Comparison of ENCODE assay signal across 8 cellular contexts in the genomic region with DNA sequence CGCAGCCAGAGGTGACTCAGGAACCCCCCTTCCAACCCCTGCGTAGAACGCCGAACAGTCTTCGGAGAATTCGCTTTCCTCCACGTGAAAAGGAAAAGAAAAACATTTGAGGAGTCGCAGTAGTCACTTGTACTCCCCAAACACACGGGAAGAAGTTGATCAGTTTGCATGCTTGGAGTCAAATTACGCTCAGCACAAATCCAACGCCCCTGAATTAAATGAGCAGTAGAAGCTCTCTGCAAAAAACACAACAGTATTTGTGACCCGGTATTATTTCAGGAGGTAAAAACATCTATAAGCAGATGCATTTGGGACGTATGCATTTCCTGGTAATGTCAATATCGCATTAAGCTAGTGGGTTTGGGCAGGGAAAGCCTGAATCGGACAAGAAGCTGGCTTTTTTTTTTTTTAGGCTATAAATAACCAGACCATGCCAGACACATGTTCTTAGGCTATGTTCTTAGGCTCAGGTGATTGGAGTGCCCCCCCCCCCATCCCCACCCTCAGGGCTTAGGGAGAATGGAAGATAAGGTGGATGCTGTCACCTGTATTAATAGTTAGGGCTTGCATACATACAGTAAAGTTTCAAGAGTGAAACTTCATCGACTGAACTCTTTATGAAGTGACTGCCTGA. TPM values are rescaled to one million over a fixed set of nuclear protein-coding genes. Genes with fewer than 3 reads are reported as not detected.
DNase-seq lines count a peak whose midpoint lies in the region; ATAC-seq, FAIRE-seq and TF ChIP-seq lines count a peak whose summit lies in the region.

No MANE protein-coding gene starts in this region.

- no TSS peak for BruUV-seq in K562 (replicated peaks; lab: Mats Ljungman, UMichigan)

- peaks cover 89% of the 10 kb centered on the region for H3K79me2 ChIP-seq in K562 (ENCODE audit: control insufficient read depth, insufficient read depth, low read length)

- FAIRE-seq in K562 (lab: Jason Lieb, UNC) (peak; percentile 6), kidney (lab: Jason Lieb, UNC) (no peak)

- in situ Hi-C loops in K562 (cut with MboI) = no loop called here

- H3K9me3 ChIP-seq in K562 (replicated peaks; ENCODE audit: control insufficient read depth, insufficient read depth, low read depth, low read length) (no peaks in the 10 kb centered on the region), kidney (ENCODE audit: control insufficient read depth in 1 of 2, low read length in 2 of 2) (no peaks in the 10 kb centered on the region), stomach smooth muscle (ENCODE audit: control insufficient read depth in 2 of 2, low read length in 2 of 2) (no peaks in the 10 kb centered on the region)

- TF ChIP-seq POLR2A in K562 (conservative IDR thresholded peaks at IDR 0.05) = no peak

- DNase-seq in GM12864 (ENCODE audit: low read depth) = no peak
- DNase-seq in LNCaP clone FGC (ENCODE audit: low read depth) = no peak
- peak in 1 of 4 experiments; percentile 51 for DNase-seq in K562 (ENCODE audit: extremely low read depth in 1 of 4, low spot score in 3 of 4)
- no peak for DNase-seq in kidney
- DNase-seq in NCI-H1436 treated with DMSO at 0.1 percent for 48 hours (lab: John Stamatoyannopoulos, UW) = no peak
- DNase-seq in NCI-H2227 treated with DMSO at 0.1 percent for 48 hours (lab: John Stamatoyannopoulos, UW) = no peak
- no peak for DNase-seq in activated CD4-positive, alpha-beta T cell treated with anti-CD3 and anti-CD28 coated beads, Interleukin-2, amount 50 U/mL, for 4 hours

- H3K4me2 ChIP-seq in K562 (ENCODE audit: insufficient read depth, low read length) = peak overlapping the region; percentile 93

- peak overlapping the region; percentile 52 for H2AFZ ChIP-seq in K562 (ENCODE audit: low read depth, low read length)

- no peak; the same call in 2 of the 3 replicates for ATAC-seq in K562

- WGBS in K562 (ENCODE audit: insufficient coverage, low coverage, missing lambda C conversion rate) = under 1% methylated on average over 16 of the region's 16 CpGs

- intact Hi-C loops in K562 (cut with micrococcal nuclease) (loop anchor here (1.0 to 5.0 kb wide), 5 partner anchors 16 to 178 kb away; no protein-coding TSS in a partner anchor), kidney (cut with DNase I) (no loop called here)

- H3K27me3 ChIP-seq in K562 (ENCODE audit: control insufficient read depth in 2 of 2, insufficient read depth in 2 of 2, low read length in 2 of 2) (no peaks in the 10 kb centered on the region), stomach smooth muscle (ENCODE audit: control insufficient read depth in 1 of 2, insufficient read depth in 2 of 2, low read length in 2 of 2) (no peaks in the 10 kb centered on the region)

- CTCF ChIA-PET in K562 (lab: Yijun Ruan, JAX; ENCODE audit: low intra/inter-chr PET ratio) = no interaction called here

- H3K4me1 ChIP-seq in K562 (replicated peaks in 1 of 2; ENCODE audit: control insufficient read depth in 2 of 2, insufficient read depth in 2 of 2, low read length in 2 of 2) (peaks cover 8 to 44% of the 10 kb centered on the region in 2 experiments), kidney (ENCODE audit: control insufficient read depth in 1 of 2, insufficient read depth in 1 of 2, low read depth in 1 of 2, low read length in 2 of 2) (peaks cover 0 to 6% of the 10 kb centered on the region in 2 donors), stomach smooth muscle (ENCODE audit: control insufficient read depth, insufficient read depth, low read length) (peaks cover 11% of the 10 kb centered on the region)

- H3K4me3 ChIP-seq in GM12864 (ENCODE audit: low read depth, low read length) (peak overlapping the region; percentile 88), LNCaP clone FGC (ENCODE audit: low read depth, low read length) (peak overlapping the region; percentile 64), K562 (peak overlapping the region; percentile 75), kidney (ENCODE audit: low read length in 2 of 2) (peak overlapping the region; percentile 81 to 94), stomach smooth muscle (ENCODE audit: low read length in 2 of 2) (peak overlapping the region; percentile 91 to 98)

- no peaks in the 10 kb centered on the region for H3K9me1 ChIP-seq in K562 (ENCODE audit: control insufficient read depth, insufficient read depth, low read length)

- TF ChIP-seq RAD21 in K562 (CRISPR knock-in tag; conservative IDR thresholded peaks at IDR 0.05 in 1 of 2, IDR thresholded peaks at IDR 0.05 in 1 of 2) = no peak

- H3K27ac ChIP-seq in K562 (ENCODE audit: extremely low read depth, low read depth, low read length) (peak overlapping the region; percentile 94), kidney (ENCODE audit: low read depth in 2 of 2, low read length in 2 of 2) (peak overlapping the region; percentile 79 to 80), stomach smooth muscle (ENCODE audit: low read length) (peak overlapping the region; percentile 53)

- peaks cover 16% of the 10 kb centered on the region for H3K36me3 ChIP-seq in K562 (ENCODE audit: control insufficient read depth, insufficient read depth, low read length)
- H3K36me3 ChIP-seq in kidney (ENCODE audit: control insufficient read depth in 1 of 2, insufficient read depth in 2 of 2, low read length in 2 of 2) = no peaks in the 10 kb centered on the region
- no peaks in the 10 kb centered on the region for H3K36me3 ChIP-seq in stomach smooth muscle (ENCODE audit: control insufficient read depth in 2 of 2, insufficient read depth in 2 of 2, low read length in 2 of 2)

- TF ChIP-seq CTCF in GM12864 (IDR thresholded peaks at IDR 0.05; ENCODE audit: low read depth, low read length, missing control alignments) = no peak
- no peak for TF ChIP-seq CTCF in LNCaP clone FGC (IDR thresholded peaks at IDR 0.05; ENCODE audit: control insufficient read depth, extremely low read depth, insufficient read depth)
- TF ChIP-seq CTCF in K562 (IDR thresholded peaks at IDR 0.05 in 2 of 3, conservative IDR thresholded peaks at IDR 0.05 in 1 of 3; ENCODE audit: insufficient read depth in 2 of 3, low read depth in 1 of 3, low read length in 3 of 3) = no peak
- TF ChIP-seq CTCF in kidney (IDR thresholded peaks at IDR 0.05; ENCODE audit: borderline replicate concordance, extremely low read depth, insufficient read depth) = no peak

- no peaks in the 10 kb centered on the region for H4K20me1 ChIP-seq in K562 (replicated peaks; ENCODE audit: control insufficient read depth, insufficient read depth, low read length)

- H3K9ac ChIP-seq in K562 (ENCODE audit: insufficient read depth in 1 of 2, low read depth in 2 of 2, low read length in 2 of 2) (peak overlapping the region; percentile 88 to 94), kidney (ENCODE audit: low read length in 2 of 2) (peak overlapping the region; percentile 87 to 88), stomach smooth muscle (ENCODE audit: low read length in 2 of 2) (peak overlapping the region; percentile 73 to 90)

- POLR2A ChIA-PET in K562 (lab: Yijun Ruan, JAX) = interaction anchor here (0.6 to 2.8 kb wide), 36 partner anchors 8 to 870 kb away, joined by 3 to 58 read pairs (median 4); no protein-coding TSS in a partner anchor

- no peak for TF ChIP-seq EP300 in K562 (IDR thresholded peaks at IDR 0.05; ENCODE audit: low read length)

TF ChIP-seq in K562, 482 proteins besides CTCF, POLR2A, EP300 and RAD21 (continues in another document):
- TF ChIP-seq MCM5 (IDR thresholded peaks at IDR 0.05; ENCODE audit: low read depth) (no peak), CREB1 (IDR thresholded peaks at IDR 0.05) (no peak), CREB1 (CRISPR knock-in tag; IDR thresholded peaks at IDR 0.05) (no peak), SMAD2 (IDR thresholded peaks at IDR 0.05; ENCODE audit: low read depth, low read length) (no peak)
- TF ChIP-seq, protein P1, sequence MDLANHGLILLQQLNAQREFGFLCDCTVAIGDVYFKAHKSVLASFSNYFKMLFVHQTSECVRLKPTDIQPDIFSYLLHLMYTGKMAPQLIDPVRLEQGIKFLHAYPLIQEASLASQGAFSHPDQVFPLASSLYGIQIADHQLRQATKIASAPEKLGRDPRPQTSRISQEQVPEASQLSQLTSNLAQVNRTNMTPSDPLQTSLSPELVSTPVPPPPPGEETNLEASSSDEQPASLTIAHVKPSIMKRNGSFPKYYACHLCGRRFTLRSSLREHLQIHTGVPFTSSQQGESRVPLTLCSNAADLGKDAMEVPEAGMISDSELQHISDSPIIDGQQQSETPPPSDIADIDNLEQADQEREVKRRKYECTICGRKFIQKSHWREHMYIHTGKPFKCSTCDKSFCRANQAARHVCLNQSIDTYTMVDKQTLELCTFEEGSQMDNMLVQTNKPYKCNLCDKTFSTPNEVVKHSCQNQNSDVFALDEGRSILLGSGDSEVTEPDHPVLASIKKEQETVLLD (IDR thresholded peaks at IDR 0.05) = no peak

RNA-seq across cellular contexts. Expression of a gene that starts 0.9 kb away (rescaled TPM):
- total RNA-seq in K562 (2011; cell fraction: chromatin; rRNA removed; ENCODE audit: low replicate concordance) = 218 and 235 TPM in 2 replicates
- total RNA-seq in K562 (2011; cell fraction: nucleolus; rRNA removed) = 124 and 166 TPM in 2 replicates
- 179 and 212 TPM in 2 replicates for total RNA-seq in K562 (2011; cell fraction: nucleoplasm; rRNA removed)
- 45.9 and 46.7 TPM in 2 replicates for total RNA-seq in K562 (2014; rRNA removed)
- 64.0 and 71.2 TPM in 2 replicates for total RNA-seq in K562 (2014; rRNA removed; fragmentation: Illumina TruSeq; extraction: Trizol)
- total RNA-seq in K562 (2015; rRNA removed; fragmentation: Illumina TruSeq; extraction: Trizol) = 40.0 and 46.1 TPM in 2 replicates
- 54.1 and 58.7 TPM in 2 replicates for total RNA-seq in K562 (2021)
- polyA plus RNA-seq in K562 (2011; rRNA removed) = 59.5 and 60.1 TPM in 2 replicates
- 24.8 and 46.7 TPM in 2 replicates for polyA plus RNA-seq in K562 (2011; cell fraction: cytosol; rRNA removed)
- 29.3 and 46.0 TPM in 2 replicates for polyA plus RNA-seq in K562 (2011; cell fraction: nucleus; rRNA removed)
- 45.4 and 47.0 TPM in 2 replicates for polyA plus RNA-seq in K562 (2012)
- polyA plus RNA-seq in K562 (2014; fragmentation: Illumina TruSeq; extraction: Trizol) = 71.8 and 80.4 TPM in 2 replicates
- 10 to 100 TPM; 18.5 to 22.4 TPM for polyA plus RNA-seq in K562 (2014; fragmentation: Nextera tagmentation; extraction: Ambion mirVana)
- 57.0 and 60.0 TPM in 2 replicates for polyA plus RNA-seq in K562 (2014; rRNA removed)
- 135 and 180 TPM in 2 replicates for polyA minus RNA-seq in K562 (2011; rRNA and poly(A)+ RNA removed)
- 39.2 and 48.3 TPM in 2 replicates for polyA minus RNA-seq in K562 (2011; cell fraction: cytosol; rRNA and poly(A)+ RNA removed)
- polyA minus RNA-seq in K562 (2011; cell fraction: nucleus; rRNA and poly(A)+ RNA removed) = 201 and 315 TPM in 2 replicates
- 36.6 TPM for total RNA-seq in kidney
- polyA plus RNA-seq in kidney (ENCODE audit: insufficient read depth, low read depth, low replicate concordance) = 21.1 TPM
